8 cellular contexts compared by ENCODE assay signal in genomic region chr6:57221191-57221935, GRCh38. TPM values are rescaled to one million over a fixed set of nuclear protein-coding genes. Genes with fewer than 3 reads are reported as not detected.
DNase-seq lines count a peak whose midpoint lies in the region; ATAC-seq, FAIRE-seq and TF ChIP-seq lines count a peak whose summit lies in the region.

No MANE protein-coding gene starts in this region.

- TF ChIP-seq CTCF in 22Rv1 (IDR thresholded peaks at IDR 0.05) (peak; percentile 51), WTC11 (IDR thresholded peaks at IDR 0.05) (no peak), colonic mucosa (IDR thresholded peaks at IDR 0.05) (peak; percentile 40)

- H3K27ac ChIP-seq in 22Rv1 = peak overlapping the region; percentile 79
- H3K27ac ChIP-seq in colonic mucosa = peak overlapping the region; percentile 90

- H3K27ac Mint-ChIP-seq in WTC11 = peak overlapping the region; percentile 94

- H3K4me3 ChIP-seq in colonic mucosa = peak overlapping the region; percentile 99

- H3K4me1 Mint-ChIP-seq in WTC11 = peaks cover 53% of the 10 kb centered on the region

- POLR2A ChIA-PET in WTC11 (lab: Charles Lee) = interaction anchor here (1.0 to 2.1 kb wide), 7 partner anchors 14 to 131 kb away, joined by 3 to 22 read pairs (median 4); partner anchors contain the start of genes BAG2, PRIM2 and ZNF451

- no peaks in the 10 kb centered on the region for H3K27me3 ChIP-seq in colonic mucosa

- peak overlapping the region; percentile 90 for H3K4me3 Mint-ChIP-seq in WTC11

- peaks cover 10% of the 10 kb centered on the region for H3K9me3 Mint-ChIP-seq in WTC11

- no peak for TF ChIP-seq POLR2A in GM12892 (IDR thresholded peaks at IDR 0.05; ENCODE audit: low read depth, low read length)

- H3K9ac ChIP-seq in colonic mucosa (ENCODE audit: low read depth in 2 of 2, low read length in 2 of 2) = peak overlapping the region; percentile 80 to 83

- no peaks in the 10 kb centered on the region for H3K27me3 Mint-ChIP-seq in WTC11 (ENCODE audit: low read depth)

- peaks cover 11% of the 10 kb centered on the region for H3K36me3 Mint-ChIP-seq in WTC11

- H3K36me3 ChIP-seq in colonic mucosa = no peaks in the 10 kb centered on the region

- intact Hi-C loops in colonic mucosa (cut with DNase I) = loop anchor here (5.0 kb wide), 1 partner anchor 569 kb away; no protein-coding TSS in a partner anchor

- CTCF ChIA-PET in WTC11 (lab: Charles Lee) = interaction anchor here (0.7 to 1.8 kb wide), 10 partner anchors 9 to 317 kb away, joined by 3 to 9 read pairs (median 4); partner anchors contain the start of genes BEND6 and PRIM2

- peaks cover 5% of the 10 kb centered on the region for H3K4me1 ChIP-seq in colonic mucosa

- DNase-seq in GM12892 (ENCODE audit: insufficient read length) (peak; percentile 25), NCI-H128 (lab: John Stamatoyannopoulos, UW; ENCODE audit: unreplicated experiment) (peak; percentile 17), WTC11 (ENCODE audit: low spot score) (peak; percentile 88), colonic mucosa (peak; percentile 80), left kidney (ENCODE audit: low read depth, low spot score) (peak; percentile 93)
- DNase-seq in stimulated activated CD4-positive, alpha-beta T cell treated with anti-CD3 and anti-CD28 coated beads, Interleukin-2, amount 100 ng/mL, for 48 hours = peak; percentile 32 to 43

- peak; percentile 83 for FAIRE-seq in GM12892 (lab: Jason Lieb, UNC)

- no peaks in the 10 kb centered on the region for H3K9me3 ChIP-seq in colonic mucosa

- ATAC-seq in HG02840 (IDR thresholded peaks at IDR 0.05; ENCODE audit: low FRiP score, unreplicated experiment) (peak; percentile 53), WTC11 (peak; percentile 88)

TF ChIP-seq in WTC11, 78 proteins besides CTCF, POLR2A, EP300 and RAD21 (continues in another document):
- TF ChIP-seq PREB (CRISPR knock-in tag; IDR thresholded peaks at IDR 0.05; ENCODE audit: borderline replicate concordance) (no peak), ZBTB21 (CRISPR knock-in tag; IDR thresholded peaks at IDR 0.05; ENCODE audit: borderline replicate concordance) (peak; percentile 62; the same call in 1 of the 2 replicates), HMGXB4 (CRISPR knock-in tag; IDR thresholded peaks at IDR 0.05) (peak; percentile 91), ZNF512 (CRISPR knock-in tag; IDR thresholded peaks at IDR 0.05; ENCODE audit: borderline replicate concordance) (no peak), SP1 (CRISPR knock-in tag; conservative IDR thresholded peaks at IDR 0.05) (peak; percentile 85), ZBTB43 (CRISPR knock-in tag; IDR thresholded peaks at IDR 0.05) (no peak), ZNF219 (CRISPR knock-in tag; IDR thresholded peaks at IDR 0.05; ENCODE audit: borderline replicate concordance) (0 out of 2 replicates have a peak, but pooled peaks have one; percentile 6), ZNF232 (CRISPR knock-in tag; IDR thresholded peaks at IDR 0.05) (peak; percentile 42; the same call in 1 of the 2 replicates), TP53 (CRISPR knock-in tag; IDR thresholded peaks at IDR 0.05) (0 out of 2 replicates have a peak, but pooled peaks have one; percentile 33), IRF1 (CRISPR knock-in tag; IDR thresholded peaks at IDR 0.05) (no peak), CREM (CRISPR knock-in tag; IDR thresholded peaks at IDR 0.05) (peak; percentile 54; the same call in 1 of the 2 replicates), NR1H2 (CRISPR knock-in tag; IDR thresholded peaks at IDR 0.05) (no peak), MAX (CRISPR knock-in tag; IDR thresholded peaks at IDR 0.05) (peak; percentile 12), GABPB1 (CRISPR knock-in tag; IDR thresholded peaks at IDR 0.05) (no peak), ZMAT4 (CRISPR knock-in tag; IDR thresholded peaks at IDR 0.05) (no peak), NFATC4 (CRISPR knock-in tag; IDR thresholded peaks at IDR 0.05) (no peak), ZNF317 (CRISPR knock-in tag; IDR thresholded peaks at IDR 0.05; ENCODE audit: borderline replicate concordance, low read depth) (no peak), MXD4 (CRISPR knock-in tag; IDR thresholded peaks at IDR 0.05; ENCODE audit: borderline replicate concordance) (no peak), E2F5 (CRISPR knock-in tag; IDR thresholded peaks at IDR 0.05) (peak; percentile 83)

RNA-seq across cellular contexts. Expression of gene RAB23, which starts 0.7 kb away (rescaled TPM):
- polyA plus RNA-seq in GM12892 (2012; ENCODE audit: missing spikeins) = 3.0 TPM
- total RNA-seq in WTC11 (2021) (11.3 to 14.8 TPM (median 14.5 TPM) in 3 replicates), colonic mucosa (10 to 100 TPM in 1 of 2 donors, 1 to 10 TPM in 1; 6.3 to 21.1 TPM)

RNA-seq across cellular contexts. Expression of gene BAG2, which starts 49.2 kb away (rescaled TPM):
- 7.7 TPM for polyA plus RNA-seq in GM12892 (2012; ENCODE audit: missing spikeins)
- 7.5 to 8.0 TPM (median 8.0 TPM) in 3 replicates for total RNA-seq in WTC11 (2021)
- total RNA-seq in colonic mucosa = 1 to 10 TPM; 1.8 to 6.3 TPM

Comparison
In these comparisons a context has a peak if more than half of its experiments do, and no peak if none do; other contexts are left out.
1. Peak in every context shown above with its lines: DNase-seq, ATAC-seq, H3K4me3 ChIP-seq and H3K27ac ChIP-seq.
2. DNase-seq: peak in every context shown above with its lines; median percentile 93 in left kidney; 88 in WTC11; 80 in colonic mucosa; 38 in stimulated activated CD4-positive, alpha-beta T cell treated with anti-CD3 and anti-CD28 coated beads, Interleukin-2, amount 100 ng/mL, for 48 hours; 25 in GM12892; 17 in NCI-H128.